35 cellular contexts compared by ENCODE assay signal in genomic region chr4:26784207-26784606, GRCh38.
"Had no signal": no experiment of that assay in that cellular context is flagged by ENCODE, and none has a peak within 500 bp of the region (broad histone marks: within the 10 kb centered on the region; RNA-seq: fewer than 3 reads in every experiment).

No MANE protein-coding gene starts in this region.

- H3K27me3 Mint-ChIP-seq: activated CD4-positive, alpha-beta memory T cell treated with anti-CD3 and anti-CD28 coated beads for 36 hours; activated CD4-positive, alpha-beta T cell treated with anti-CD3 and anti-CD28 coated beads, Interleukin-2, amount 10 ng/mL, durations not matched to agents 24 days and 14 days; activated CD8-positive, alpha-beta T cell treated with anti-CD3 and anti-CD28 coated beads for 36 hours; activated naive CD4-positive, alpha-beta T cell treated with anti-CD3 and anti-CD28 coated beads, Interleukin-2, amount 10 ng/mL, durations not matched to agents 7 days and 5 days; activated naive CD4-positive, alpha-beta T cell treated with anti-CD3 and anti-CD28 coated beads, Interleukin-2, amount 50 U/mL, for 24 hours; activated naive CD8-positive, alpha-beta T cell; activated naive CD8-positive, alpha-beta T cell treated with anti-CD3 and anti-CD28 coated beads, Interleukin-2, amount 50 U/mL, for 24 hours; central memory CD8-positive, alpha-beta T cell had no signal

- H3K9me3 ChIP-seq: ascending aorta had no signal

- DNase-seq: activated B cell treated with CpG ODN at 0.5 μM for 24 hours; activated CD4-positive, alpha-beta memory T cell treated with anti-CD3 and anti-CD28 coated beads for 36 hours; activated CD4-positive, alpha-beta T cell treated with anti-CD3 and anti-CD28 coated beads for 4 hours; activated CD4-positive, alpha-beta T cell treated with anti-CD3 and anti-CD28 coated beads, Interleukin-2, amount 10 ng/mL, durations not matched to agents 24 days and 14 days; activated CD4-positive, alpha-beta T cell treated with anti-CD3 and anti-CD28 coated beads, Interleukin-2, amount 50 U/mL, for 1 hour; activated CD4-positive, alpha-beta T cell treated with anti-CD3 and anti-CD28 coated beads, Interleukin-2, amount 50 U/mL, for 4 hours; activated CD4-positive, CD25-positive, alpha-beta regulatory T cell treated with anti-CD3 and anti-CD28 coated beads, Interleukin-2, amount 50 U/mL, for 72 hours; activated CD8-positive, alpha-beta memory T cell treated with anti-CD3 and anti-CD28 coated beads, Interleukin-2, amount 50 U/mL, for 4 hours; activated CD8-positive, alpha-beta T cell treated with anti-CD3 and anti-CD28 coated beads for 36 hours; activated effector memory CD4-positive, alpha-beta T cell treated with Interleukin-2 at 50 U/mL for 16 hours; activated gamma-delta T cell; activated naive CD4-positive, alpha-beta T cell treated with anti-CD3 and anti-CD28 coated beads, Interleukin-2, amount 10 ng/mL, durations not matched to agents 7 days and 5 days; activated naive CD4-positive, alpha-beta T cell treated with Interleukin-2 at 50 U/mL for 16 hours; activated naive CD8-positive, alpha-beta T cell treated with anti-CD3 and anti-CD28 coated beads, Interleukin-2, amount 10 ng/mL, durations not matched to agents 7 days and 5 days; activated naive CD8-positive, alpha-beta T cell treated with anti-CD3 and anti-CD28 coated beads, Interleukin-2, amount 50 U/mL, for 24 hours; activated T-cell treated with anti-CD3 and anti-CD28 coated beads for 4 hours; activated T-cell treated with anti-CD3 and anti-CD28 coated beads, Interleukin-2, amount 50 U/mL, for 1 hour; activated T-cell treated with anti-CD3 and anti-CD28 coated beads, Interleukin-2, amount 50 U/mL, for 4 hours; activated T-cell treated with anti-CD3 and anti-CD28 coated beads, Interleukin-2, amount 50 U/mL, for 72 hours; amygdala; anterior cingulate cortex; T-helper 1 cell; T-helper 2 cell; T-helper 9 cell had no signal

- H3K4me3 ChIP-seq: ascending aorta, cardiac muscle cell had no signal

- H3K27me3 ChIP-seq: ascending aorta, cardiac muscle cell had no signal

- ATAC-seq: activated CD8-positive, alpha-beta T cell treated with anti-CD3 and anti-CD28 coated beads for 36 hours; activated naive CD8-positive, alpha-beta T cell treated with anti-CD3 and anti-CD28 coated beads, Interleukin-2, amount 50 U/mL, for 24 hours; activated T-cell treated with anti-CD3 and anti-CD28 coated beads, Interleukin-2, amount 50 U/mL, for 4 hours; activated T-cell treated with anti-CD3 and anti-CD28 coated beads, Interleukin-2, amount 50 U/mL, for 72 hours had no signal

- H3K36me3 Mint-ChIP-seq: activated naive CD4-positive, alpha-beta T cell treated with anti-CD3 and anti-CD28 coated beads, Interleukin-2, amount 10 ng/mL, durations not matched to agents 7 days and 5 days; activated naive CD4-positive, alpha-beta T cell treated with anti-CD3 and anti-CD28 coated beads, Interleukin-2, amount 50 U/mL, for 24 hours had no signal

- H3K27ac Mint-ChIP-seq: activated B cell treated with CpG ODN at 0.5 μM for 24 hours; activated CD4-positive, alpha-beta memory T cell treated with anti-CD3 and anti-CD28 coated beads for 36 hours; activated CD4-positive, alpha-beta T cell treated with anti-CD3 and anti-CD28 coated beads, Interleukin-2, amount 10 ng/mL, durations not matched to agents 24 days and 14 days; activated CD8-positive, alpha-beta T cell treated with anti-CD3 and anti-CD28 coated beads for 36 hours; activated naive CD4-positive, alpha-beta T cell treated with anti-CD3 and anti-CD28 coated beads, Interleukin-2, amount 10 ng/mL, durations not matched to agents 7 days and 5 days; activated naive CD4-positive, alpha-beta T cell treated with anti-CD3 and anti-CD28 coated beads, Interleukin-2, amount 50 U/mL, for 24 hours; activated naive CD8-positive, alpha-beta T cell; activated naive CD8-positive, alpha-beta T cell treated with anti-CD3 and anti-CD28 coated beads, Interleukin-2, amount 10 ng/mL, durations not matched to agents 7 days and 5 days; activated naive CD8-positive, alpha-beta T cell treated with anti-CD3 and anti-CD28 coated beads, Interleukin-2, amount 50 U/mL, for 24 hours; activated T-cell treated with anti-CD3 and anti-CD28 coated beads, Interleukin-2, amount 50 U/mL, for 72 hours; activated T-helper 1 cell treated with anti-CD3 and anti-CD28 coated beads, Interleukin-12 subunit alpha, Interleukin-12 subunit beta, Interleukin-2, Interleukin-4 antibody, amounts not matched to agents 30 ng/mL and 10 ng/mL and 1 ng/mL, durations not matched to agents 14 hours and 24 hours and 36 hours; activated T-helper 2 cell treated with anti-CD3 and anti-CD28 coated beads, Interferon-gamma antibody, Interleukin-2, Interleukin-4, amounts not matched to agents 10 μg/mL and 5 μg/mL and 100 μg/mL, durations not matched to agents 14 hours and 24 hours and 36 hours; T-helper 1 cell treated with Interleukin-12 subunit alpha and Interleukin-12 subunit beta and Interleukin-4 antibody, amounts not matched to agents 30 μg/mL and 1 μg/mL, for 36 hours; T-helper 2 cell treated with Interferon-gamma antibody and Interleukin-4, amounts not matched to agents 5 μg/mL and 100 μg/mL, for 36 hours had no signal

- H3K4me3 Mint-ChIP-seq: activated B cell treated with CpG ODN at 0.5 μM for 24 hours; activated CD4-positive, alpha-beta memory T cell treated with anti-CD3 and anti-CD28 coated beads for 36 hours; activated CD4-positive, alpha-beta T cell treated with anti-CD3 and anti-CD28 coated beads, Interleukin-2, amount 10 ng/mL, durations not matched to agents 24 days and 14 days; activated CD8-positive, alpha-beta T cell treated with anti-CD3 and anti-CD28 coated beads for 36 hours; activated naive CD4-positive, alpha-beta T cell treated with anti-CD3 and anti-CD28 coated beads, Interleukin-2, amount 10 ng/mL, durations not matched to agents 7 days and 5 days; activated naive CD4-positive, alpha-beta T cell treated with anti-CD3 and anti-CD28 coated beads, Interleukin-2, amount 50 U/mL, for 24 hours; activated naive CD8-positive, alpha-beta T cell; activated naive CD8-positive, alpha-beta T cell treated with anti-CD3 and anti-CD28 coated beads, Interleukin-2, amount 10 ng/mL, durations not matched to agents 7 days and 5 days; activated naive CD8-positive, alpha-beta T cell treated with anti-CD3 and anti-CD28 coated beads, Interleukin-2, amount 50 U/mL, for 24 hours; activated T-cell treated with anti-CD3 and anti-CD28 coated beads, Interleukin-2, amount 50 U/mL, for 4 hours; activated T-cell treated with anti-CD3 and anti-CD28 coated beads, Interleukin-2, amount 50 U/mL, for 72 hours; activated T-helper 1 cell treated with anti-CD3 and anti-CD28 coated beads, Interleukin-12 subunit alpha, Interleukin-12 subunit beta, Interleukin-2, Interleukin-4 antibody, amounts not matched to agents 30 ng/mL and 10 ng/mL and 1 ng/mL, durations not matched to agents 14 hours and 24 hours and 36 hours; brain; central memory CD8-positive, alpha-beta T cell; T-helper 1 cell treated with Interleukin-12 subunit alpha and Interleukin-12 subunit beta and Interleukin-4 antibody, amounts not matched to agents 30 μg/mL and 1 μg/mL, for 36 hours; T-helper 2 cell treated with Interferon-gamma antibody and Interleukin-4, amounts not matched to agents 5 μg/mL and 100 μg/mL, for 36 hours had no signal

- H3K36me3 ChIP-seq: ascending aorta, cardiac muscle cell had no signal

- H3K27ac ChIP-seq: ascending aorta, cardiac muscle cell, VCaP had no signal

- H3K9me3 Mint-ChIP-seq: activated CD4-positive, alpha-beta memory T cell treated with anti-CD3 and anti-CD28 coated beads for 36 hours; activated CD8-positive, alpha-beta T cell treated with anti-CD3 and anti-CD28 coated beads for 36 hours; activated naive CD4-positive, alpha-beta T cell treated with anti-CD3 and anti-CD28 coated beads, Interleukin-2, amount 50 U/mL, for 24 hours; activated naive CD8-positive, alpha-beta T cell treated with anti-CD3 and anti-CD28 coated beads, Interleukin-2, amount 50 U/mL, for 24 hours; activated T-cell treated with anti-CD3 and anti-CD28 coated beads, Interleukin-2, amount 50 U/mL, for 4 hours; activated T-cell treated with anti-CD3 and anti-CD28 coated beads, Interleukin-2, amount 50 U/mL, for 72 hours; activated T-helper 1 cell treated with anti-CD3 and anti-CD28 coated beads, Interleukin-12 subunit alpha, Interleukin-12 subunit beta, Interleukin-2, Interleukin-4 antibody, amounts not matched to agents 30 ng/mL and 10 ng/mL and 1 ng/mL, durations not matched to agents 14 hours and 24 hours and 36 hours; central memory CD8-positive, alpha-beta T cell; T-helper 1 cell treated with Interleukin-12 subunit alpha and Interleukin-12 subunit beta and Interleukin-4 antibody, amounts not matched to agents 30 μg/mL and 1 μg/mL, for 36 hours; T-helper 2 cell treated with Interferon-gamma antibody and Interleukin-4, amounts not matched to agents 5 μg/mL and 100 μg/mL, for 36 hours had no signal
